In genomic region chr6:71724456-71725180, GRCh38 we compare ENCODE assay signal across 17 cellular contexts.
"Had no signal": no experiment of that assay in that cellular context is flagged by ENCODE, and none has a peak within 500 bp of the region (broad histone marks: within the 10 kb centered on the region; RNA-seq: fewer than 3 reads in every experiment).

No MANE protein-coding gene starts in this region.

- H3K4me3 ChIP-seq: body of pancreas, psoas muscle, sigmoid colon, spleen had no signal

- H3K9me3 Mint-ChIP-seq: activated B cell treated with CpG ODN at 0.5 μM for 24 hours; activated CD4-positive, alpha-beta memory T cell treated with anti-CD3 and anti-CD28 coated beads for 36 hours had no signal

- ATAC-seq: activated CD8-positive, alpha-beta memory T cell treated with anti-CD3 and anti-CD28 coated beads, Interleukin-2, amount 10 ng/mL, durations not matched to agents 7 days and 5 days; body of pancreas; naive thymus-derived CD4-positive, alpha-beta T cell; psoas muscle; stimulated activated naive B cell treated with anti-CD40 and anti-IgM and Interleukin-4, amounts not matched to agents 10 μg/mL and 1 μg/mL and 100 μg/mL, for 72 hours had no signal

- DNase-seq: activated B cell treated with CpG ODN at 0.5 μM for 24 hours; activated CD4-positive, alpha-beta memory T cell treated with anti-CD3 and anti-CD28 coated beads for 36 hours; activated CD4-positive, alpha-beta T cell treated with anti-CD3 and anti-CD28 coated beads for 4 hours; activated CD8-positive, alpha-beta memory T cell treated with anti-CD3 and anti-CD28 coated beads, Interleukin-2, amount 10 ng/mL, durations not matched to agents 7 days and 5 days; body of pancreas; foreskin melanocyte; hypothalamus; mesendoderm; naive thymus-derived CD4-positive, alpha-beta T cell; psoas muscle; sigmoid colon; spleen; stimulated activated naive B cell treated with anti-CD40 and anti-IgM and Interleukin-4, amounts not matched to agents 10 μg/mL and 1 μg/mL and 100 μg/mL, for 72 hours had no signal

- H3K27me3 Mint-ChIP-seq: activated B cell treated with CpG ODN at 0.5 μM for 24 hours; activated CD4-positive, alpha-beta memory T cell treated with anti-CD3 and anti-CD28 coated beads for 36 hours; activated CD8-positive, alpha-beta memory T cell treated with anti-CD3 and anti-CD28 coated beads, Interleukin-2, amount 10 ng/mL, durations not matched to agents 7 days and 5 days; activated naive CD8-positive, alpha-beta T cell; stimulated activated naive B cell treated with anti-CD40 and anti-IgM and Interleukin-4, amounts not matched to agents 10 μg/mL and 1 μg/mL and 100 μg/mL, for 72 hours had no signal

- FAIRE-seq: colon, keratinocyte, TTC549 had no signal

- H3K4me1 ChIP-seq: body of pancreas, psoas muscle, sigmoid colon, spleen had no signal

- H3K4me1 Mint-ChIP-seq: activated CD8-positive, alpha-beta memory T cell treated with anti-CD3 and anti-CD28 coated beads, Interleukin-2, amount 10 ng/mL, durations not matched to agents 7 days and 5 days; naive thymus-derived CD4-positive, alpha-beta T cell had no signal

- H3K27ac Mint-ChIP-seq: activated B cell treated with CpG ODN at 0.5 μM for 24 hours; activated CD4-positive, alpha-beta memory T cell treated with anti-CD3 and anti-CD28 coated beads for 36 hours; activated CD8-positive, alpha-beta memory T cell treated with anti-CD3 and anti-CD28 coated beads, Interleukin-2, amount 10 ng/mL, durations not matched to agents 7 days and 5 days; activated naive CD8-positive, alpha-beta T cell; naive thymus-derived CD4-positive, alpha-beta T cell; stimulated activated naive B cell treated with anti-CD40 and anti-IgM and Interleukin-4, amounts not matched to agents 10 μg/mL and 1 μg/mL and 100 μg/mL, for 72 hours had no signal

- H3K36me3 Mint-ChIP-seq: activated CD4-positive, alpha-beta memory T cell treated with anti-CD3 and anti-CD28 coated beads for 36 hours; activated CD8-positive, alpha-beta memory T cell treated with anti-CD3 and anti-CD28 coated beads, Interleukin-2, amount 10 ng/mL, durations not matched to agents 7 days and 5 days; activated naive CD8-positive, alpha-beta T cell; naive thymus-derived CD4-positive, alpha-beta T cell; stimulated activated naive B cell treated with anti-CD40 and anti-IgM and Interleukin-4, amounts not matched to agents 10 μg/mL and 1 μg/mL and 100 μg/mL, for 72 hours had no signal

- H3K36me3 ChIP-seq: sigmoid colon, spleen had no signal

- H3K27ac ChIP-seq: body of pancreas, psoas muscle, sigmoid colon, spleen had no signal

- H3K27me3 ChIP-seq: body of pancreas, sigmoid colon, spleen had no signal

- H3K4me3 Mint-ChIP-seq: activated B cell treated with CpG ODN at 0.5 μM for 24 hours; activated CD4-positive, alpha-beta memory T cell treated with anti-CD3 and anti-CD28 coated beads for 36 hours; activated CD8-positive, alpha-beta memory T cell treated with anti-CD3 and anti-CD28 coated beads, Interleukin-2, amount 10 ng/mL, durations not matched to agents 7 days and 5 days; activated naive CD8-positive, alpha-beta T cell; naive thymus-derived CD4-positive, alpha-beta T cell; stimulated activated naive B cell treated with anti-CD40 and anti-IgM and Interleukin-4, amounts not matched to agents 10 μg/mL and 1 μg/mL and 100 μg/mL, for 72 hours had no signal

- H3K9me3 ChIP-seq: body of pancreas, psoas muscle, sigmoid colon had no signal
